ENCODE assay signal across 8 cellular contexts in genomic region chr5:128965638-128966302, GRCh38. TPM values are rescaled to one million over a fixed set of nuclear protein-coding genes. Genes with fewer than 3 reads are reported as not detected.
A peak's percentile ranks its signal among the peaks of the same experiment; 100 is the strongest.
DNase-seq lines count a peak whose midpoint lies in the region; ATAC-seq and TF ChIP-seq lines count a peak whose summit lies in the region.
"Had no signal": no experiment of that assay in that cellular context is flagged by ENCODE, and none has a peak within 500 bp of the region (broad histone marks: within the 10 kb centered on the region; RNA-seq: fewer than 3 reads in every experiment).

No MANE protein-coding gene starts in this region.

- ATAC-seq in HG02840 (IDR thresholded peaks at IDR 0.05; ENCODE audit: low FRiP score, unreplicated experiment) = no peak

- no peaks in the 10 kb centered on the region for H3K36me3 Mint-ChIP-seq in nephron (ENCODE audit: low read depth)

- H3K27ac Mint-ChIP-seq in nephron = no peak overlapping the region
- H3K27ac Mint-ChIP-seq: IgD-negative memory B cell had no signal

- no peak for DNase-seq in fibroblast of villous mesenchyme (ENCODE audit: low read depth)
- no peak for DNase-seq in vagina (ENCODE audit: extremely low spot score in 2 of 2)
- no peak for DNase-seq in NCI-H1048 (lab: John Stamatoyannopoulos, UW)
- DNase-seq in OCI-M2 (lab: John Stamatoyannopoulos, UW; ENCODE audit: unreplicated experiment) = no peak

- no peaks in the 10 kb centered on the region for H3K4me1 Mint-ChIP-seq in nephron
- H3K4me1 Mint-ChIP-seq: IgD-negative memory B cell had no signal

- intact Hi-C loops in vagina (cut with DNase I) = no loop called here

- H3K27ac ChIP-seq in VCaP (peak overlapping the region; percentile 59; the same call in 1 of the 2 replicates), vagina (no peak overlapping the region)

- peaks cover 23% of the 10 kb centered on the region for H3K9me3 Mint-ChIP-seq in nephron

- no peak for TF ChIP-seq CTCF in VCaP (conservative IDR thresholded peaks at IDR 0.05)
- no peak for TF ChIP-seq CTCF in fibroblast of villous mesenchyme (IDR thresholded peaks at IDR 0.05; ENCODE audit: insufficient read depth, low read depth, low read length)
- TF ChIP-seq CTCF in nephron (IDR thresholded peaks at IDR 0.05; ENCODE audit: unreplicated experiment in 3 of 3) = no peak
- no peak for TF ChIP-seq CTCF in vagina (IDR thresholded peaks at IDR 0.05)

- peaks cover 60% of the 10 kb centered on the region for H3K27me3 Mint-ChIP-seq in nephron (ENCODE audit: low read depth)

- no peak for TF ChIP-seq POLR2A in vagina (IDR thresholded peaks at IDR 0.05)

- peak overlapping the region; percentile 74 to 81 (median 76) for H3K4me3 Mint-ChIP-seq in nephron
- H3K4me3 Mint-ChIP-seq: IgD-negative memory B cell had no signal

- H3K9me3 ChIP-seq in vagina = no peaks in the 10 kb centered on the region

- H3K4me3 ChIP-seq in fibroblast of villous mesenchyme (ENCODE audit: low read depth, low read length) (peak overlapping the region; percentile 46), vagina (peak overlapping the region; percentile 48)

- H3K36me3 ChIP-seq in vagina = no peaks in the 10 kb centered on the region

- H3K27me3 ChIP-seq in vagina = no peaks in the 10 kb centered on the region

- H3K4me1 ChIP-seq in vagina = peaks cover 4% of the 10 kb centered on the region

RNA-seq across cellular contexts. Expression of gene SLC27A6, which starts 0.5 kb away (rescaled TPM):
- total RNA-seq in fibroblast of villous mesenchyme (under 0.01 and 0.32 TPM in 2 replicates), vagina (2.9 TPM)
